Comparison of ENCODE assay signal across 8 cellular contexts in genomic region chr6:5030596-5031136, GRCh38. TPM values are rescaled to one million over a fixed set of nuclear protein-coding genes. Genes with fewer than 3 reads are reported as not detected.
DNase-seq lines count a peak whose midpoint lies in the region; ATAC-seq, FAIRE-seq and TF ChIP-seq lines count a peak whose summit lies in the region.

No MANE protein-coding gene starts in this region.

- no peak overlapping the region for H3K27ac ChIP-seq in DOHH2 (ENCODE audit: low read depth, low read length)
- H3K27ac ChIP-seq in Peyer's patch = no peak overlapping the region
- no peak overlapping the region for H3K27ac ChIP-seq in pancreas

- peaks cover 9% of the 10 kb centered on the region for H3K9me3 Mint-ChIP-seq in type B pancreatic cell

- H3K27me3 ChIP-seq in DOHH2 (ENCODE audit: control insufficient read depth, low read length) (no peaks in the 10 kb centered on the region), Peyer's patch (no peaks in the 10 kb centered on the region), pancreas (no peaks in the 10 kb centered on the region)

- peak overlapping the region; percentile 38 for H3K27ac Mint-ChIP-seq in type B pancreatic cell

- no peak for FAIRE-seq in pancreas (lab: Jason Lieb, UNC)

- H3K4me1 Mint-ChIP-seq in type B pancreatic cell (ENCODE audit: unreplicated experiment) = peaks cover 30% of the 10 kb centered on the region

- ATAC-seq in GM21717 (IDR thresholded peaks at IDR 0.05; ENCODE audit: unreplicated experiment) = peak; percentile 89
- peak; percentile 45 to 78 (median 71) for ATAC-seq in pancreas

- H3K4me3 ChIP-seq in DOHH2 (ENCODE audit: low read length) (no peak overlapping the region), Peyer's patch (no peak overlapping the region), fibroblast of villous mesenchyme (ENCODE audit: low read depth, low read length) (no peak overlapping the region), pancreas (no peak overlapping the region)

- peak overlapping the region; percentile 7 for H3K4me3 Mint-ChIP-seq in type B pancreatic cell

- H3K79me2 ChIP-seq in DOHH2 (ENCODE audit: control insufficient read depth, low read length) = no peaks in the 10 kb centered on the region

- no peaks in the 10 kb centered on the region for H3K9me2 ChIP-seq in DOHH2 (replicated peaks; ENCODE audit: control insufficient read depth, low read length)

- H3K4me2 ChIP-seq in DOHH2 (ENCODE audit: low read length) = peak overlapping the region; percentile 24

- intact Hi-C loops in pancreas (cut with DNase I) = no loop called here

- peak; percentile 90 to 94 for DNase-seq in Kasumi-1 (lab: John Stamatoyannopoulos, UW)
- peak; percentile 63 to 84 (median 69) for DNase-seq in Peyer's patch
- DNase-seq in activated T-helper 1 cell treated with Interleukin-2 at 50 U/mL for 16 hours (ENCODE audit: low read depth) = peak; percentile 30
- peak; percentile 85 for DNase-seq in fibroblast of villous mesenchyme (ENCODE audit: low read depth)
- DNase-seq in pancreas = peak in 5 of 6 donors; percentile 39 to 74 (median 63)
- DNase-seq in type B pancreatic cell (ENCODE audit: extremely low spot score, unreplicated experiment) = no peak

- TF ChIP-seq CTCF in DOHH2 (IDR thresholded peaks at IDR 0.05; ENCODE audit: low read depth, low read length, poor library complexity, severe bottlenecking) = peak; percentile 86
- peak in 5 of 6 experiments; percentile 25 to 60 (median 55) for TF ChIP-seq CTCF in Peyer's patch (IDR thresholded peaks at IDR 0.05)
- peak; percentile 76 for TF ChIP-seq CTCF in fibroblast of villous mesenchyme (IDR thresholded peaks at IDR 0.05; ENCODE audit: insufficient read depth, low read depth, low read length)
- TF ChIP-seq CTCF in pancreas (IDR thresholded peaks at IDR 0.05) = peak in 3 of 4 donors; percentile 27 to 51 (median 35)
- peak; percentile 86 for TF ChIP-seq CTCF in type B pancreatic cell (conservative IDR thresholded peaks at IDR 0.05)

- H3K4me1 ChIP-seq in DOHH2 (ENCODE audit: control insufficient read depth, low read length) (peaks cover 8% of the 10 kb centered on the region), Peyer's patch (no peaks in the 10 kb centered on the region), pancreas (no peaks in the 10 kb centered on the region)

- no peaks in the 10 kb centered on the region for H3K27me3 Mint-ChIP-seq in type B pancreatic cell

- no peak for TF ChIP-seq POLR2A in Peyer's patch (IDR thresholded peaks at IDR 0.05)

- no peaks in the 10 kb centered on the region for H3F3A ChIP-seq in DOHH2 (ENCODE audit: control insufficient read depth, insufficient read depth)

- H3K9me3 ChIP-seq in DOHH2 (ENCODE audit: control insufficient read depth, insufficient read depth, low read length) (no peaks in the 10 kb centered on the region), Peyer's patch (no peaks in the 10 kb centered on the region), pancreas (no peaks in the 10 kb centered on the region)

- H3K36me3 Mint-ChIP-seq in type B pancreatic cell = no peaks in the 10 kb centered on the region

- no peaks in the 10 kb centered on the region for H4K20me1 ChIP-seq in DOHH2 (ENCODE audit: control insufficient read depth, insufficient read depth, low read depth, low read length)

- H3K36me3 ChIP-seq in DOHH2 (ENCODE audit: control insufficient read depth, low read length) (no peaks in the 10 kb centered on the region), Peyer's patch (no peaks in the 10 kb centered on the region), pancreas (no peaks in the 10 kb centered on the region)

- 27 to 33% methylated on average over 13 of the region's 13 CpGs for WGBS in pancreas, 2 donors

RNA-seq across cellular contexts. Expression of gene RPP40, which starts 26.8 kb away (rescaled TPM):
- total RNA-seq in Peyer's patch (1 to 10 TPM in 2 of 4 donors, not detected in 2; 4.4 to 7.4 TPM), fibroblast of villous mesenchyme (7.7 and 11.2 TPM in 2 replicates), pancreas (1 to 10 TPM in 5 of 6 donors, under 1 TPM in 1; 0.97 to 3.7 (median 2.7) TPM), type B pancreatic cell (ENCODE audit: low replicate concordance) (5.6 and 9.2 TPM in 2 replicates)
- 1 to 10 TPM; 1.9 to 2.4 TPM for polyA plus RNA-seq in pancreas

RNA-seq across cellular contexts. Expression of gene PPP1R3G, which starts 54.5 kb away (rescaled TPM):
- 1 to 10 TPM in 1 of 4 donors, under 1 TPM in 1, not detected in 2; 0.35 to 1.7 TPM for total RNA-seq in Peyer's patch
- 1.3 and 2.6 TPM in 2 replicates for total RNA-seq in fibroblast of villous mesenchyme
- total RNA-seq in pancreas = under 1 TPM in 4 of 6 donors, not detected in 2; 0.04 to 0.24 (median 0.07) TPM
- polyA plus RNA-seq in pancreas = under 1 TPM; 0.08 to 0.09 TPM
- total RNA-seq in type B pancreatic cell (ENCODE audit: low replicate concordance) = 0.19 and 0.45 TPM in 2 replicates

Comparison
In these comparisons a context has a peak if more than half of its experiments do, and no peak if none do; other contexts are left out.
1. CTCF ChIP-seq: peak in every context shown above with its lines; median percentile 86 in DOHH2; 86 in type B pancreatic cell; 76 in fibroblast of villous mesenchyme; 55 in Peyer's patch; 35 in pancreas.